Comparison of ENCODE assay signal across 18 cellular contexts in the genomic region with DNA sequence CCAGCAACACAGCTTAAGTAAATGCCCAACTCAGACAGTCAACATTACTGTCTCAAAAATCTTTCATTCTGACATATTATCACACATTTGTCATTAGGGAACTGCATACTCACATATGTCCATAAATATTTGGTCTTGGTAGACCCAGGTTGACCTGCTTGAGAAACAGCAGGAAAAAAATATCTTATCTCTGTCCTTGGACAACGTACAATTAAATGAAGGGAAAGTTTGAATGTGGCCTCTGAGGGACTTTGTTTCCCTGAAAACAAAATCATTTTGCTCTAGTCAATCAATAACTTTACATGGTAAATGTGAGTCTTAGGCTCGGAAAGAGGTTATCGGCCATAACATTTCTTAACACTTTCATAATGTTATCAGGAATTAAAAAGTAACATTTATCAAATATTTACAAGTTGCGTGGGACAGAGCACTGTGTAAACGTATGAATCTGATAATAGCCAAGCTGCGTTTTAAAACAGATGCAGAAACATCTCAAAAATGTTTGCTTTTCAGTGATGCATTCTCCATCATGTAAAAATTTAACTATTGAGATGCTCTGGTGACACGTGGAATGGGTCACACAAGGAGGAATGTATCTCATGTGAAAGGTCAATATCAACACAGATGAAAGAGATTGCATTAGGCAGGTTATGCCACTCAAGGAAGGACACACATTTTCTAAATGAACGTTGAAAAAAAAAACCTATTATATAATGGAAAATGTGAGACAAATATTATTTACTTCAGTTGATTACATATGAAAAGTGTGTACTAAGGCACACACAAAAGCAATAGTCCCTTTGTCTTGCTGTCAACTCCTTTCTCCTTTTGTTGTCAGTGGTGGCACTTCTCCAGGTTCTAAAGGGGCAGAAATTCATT.
DNase-seq lines count a peak whose midpoint lies in the region; ATAC-seq and TF ChIP-seq lines count a peak whose summit lies in the region.
"Had no signal": no experiment of that assay in that cellular context is flagged by ENCODE, and none has a peak within 500 bp of the region (broad histone marks: within the 10 kb centered on the region; RNA-seq: fewer than 3 reads in every experiment).

No MANE protein-coding gene starts in this region.

- no peaks in the 10 kb centered on the region; the same call in 1 of the 2 replicates for H3K27me3 Mint-ChIP-seq in WTC11 (ENCODE audit: low read depth)

- H3K27ac ChIP-seq in liver (ENCODE audit: low read depth in 1 of 2, low read length in 2 of 2) (peak overlapping the region; percentile 58 to 70), adrenal gland (no peak overlapping the region)

- no peak overlapping the region for H3K27ac Mint-ChIP-seq in WTC11
- H3K27ac Mint-ChIP-seq: CD8-positive, alpha-beta T cell had no signal

- intact Hi-C loops in adrenal gland (cut with DNase I) = no loop called here

- no peak for TF ChIP-seq POLR2A in adrenal gland (IDR thresholded peaks at IDR 0.05)

- TF ChIP-seq CTCF in WTC11 (IDR thresholded peaks at IDR 0.05) = no peak
- no peak for TF ChIP-seq CTCF in liver (IDR thresholded peaks at IDR 0.05; ENCODE audit: low read depth, low read length, missing input control)
- no peak for TF ChIP-seq CTCF in adrenal gland (IDR thresholded peaks at IDR 0.05)

- peak overlapping the region in 1 of 2 donors; percentile 42 for H3K9ac ChIP-seq in liver (ENCODE audit: low read depth in 1 of 2, low read length in 2 of 2)

- ATAC-seq in WTC11 (no peak), HG03175 (IDR thresholded peaks at IDR 0.05; ENCODE audit: unreplicated experiment) (no peak), HG03097 (IDR thresholded peaks at IDR 0.05; ENCODE audit: low FRiP score, unreplicated experiment) (no peak)
- ATAC-seq: CD8-positive, alpha-beta T cell; K562; Right ventricle myocardium inferior had no signal

- TF ChIP-seq RAD21 in liver (IDR thresholded peaks at IDR 0.05) = peak; percentile 49 to 53

- no peaks in the 10 kb centered on the region for H3K9me3 Mint-ChIP-seq in WTC11
- H3K9me3 Mint-ChIP-seq: CD8-positive, alpha-beta T cell had no signal

- H3K4me3 ChIP-seq in liver (ENCODE audit: low read depth in 1 of 3, low read length in 3 of 3) (no peak overlapping the region), adrenal gland (no peak overlapping the region)
- H3K4me3 ChIP-seq: K562, MG63 had no signal

- H3K9me3 ChIP-seq in liver (ENCODE audit: control insufficient read depth in 4 of 4, low read length in 3 of 4) (no peaks in the 10 kb centered on the region), adrenal gland (replicated peaks in 1 of 3) (no peaks in the 10 kb centered on the region)
- H3K9me3 ChIP-seq: MG63 had no signal

- H3K4me1 ChIP-seq in liver (ENCODE audit: control insufficient read depth in 4 of 4, insufficient read depth in 4 of 4, low read length in 3 of 4) (peaks cover 6 to 53% (median 42%) of the 10 kb centered on the region in 4 donors), adrenal gland (replicated peaks in 1 of 2) (no peaks in the 10 kb centered on the region)

- H3K36me3 ChIP-seq in liver (ENCODE audit: control insufficient read depth in 4 of 4, insufficient read depth in 3 of 4, low read depth in 1 of 4, low read length in 3 of 4) = no peaks in the 10 kb centered on the region
- no peaks in the 10 kb centered on the region for H3K36me3 ChIP-seq in adrenal gland (replicated peaks in 1 of 2)
- H3K36me3 ChIP-seq: MG63 had no signal

- 26% methylated on average over 8 of the region's 8 CpGs for WGBS in liver
- 52 to 65% (median 65%) methylated on average over 8 of the region's 8 CpGs for WGBS in adrenal gland, 4 donors

- H3K27me3 ChIP-seq in liver (ENCODE audit: control insufficient read depth in 4 of 4, insufficient read depth in 4 of 4, low read length in 3 of 4) (no peaks in the 10 kb centered on the region), adrenal gland (no peaks in the 10 kb centered on the region)
- H3K27me3 ChIP-seq: MG63 had no signal

- CTCF ChIA-PET in WTC11 (lab: Charles Lee) = no interaction called here

- H3K4me3 Mint-ChIP-seq in WTC11 = no peak overlapping the region
- H3K4me3 Mint-ChIP-seq: CD8-positive, alpha-beta T cell had no signal

- peaks cover 20% of the 10 kb centered on the region for H3K4me1 Mint-ChIP-seq in WTC11

- H3K36me3 Mint-ChIP-seq in WTC11 = no peaks in the 10 kb centered on the region
- H3K36me3 Mint-ChIP-seq: CD8-positive, alpha-beta T cell had no signal

- POLR2A ChIA-PET in WTC11 (lab: Charles Lee) = no interaction called here

- DNase-seq in NCI-H345 (lab: John Stamatoyannopoulos, UW) = peak; percentile 31
- DNase-seq in NCI-H345 treated with DMSO at 0.1 percent for 48 hours (lab: John Stamatoyannopoulos, UW; ENCODE audit: unreplicated experiment) = no peak
- no peak for DNase-seq in WTC11 (ENCODE audit: low spot score)
- DNase-seq in adrenal gland = no peak
- DNase-seq: 8988T; AML-193; C1 segment of cervical spinal cord; CD8-positive, alpha-beta T cell; DMS79; MG63; NCI-H1417 treated with DMSO at 0.1 percent for 48 hours; NCI-H187; NCI-H524 had no signal

TF ChIP-seq in WTC11, 78 proteins besides CTCF, POLR2A, EP300 and RAD21:
- no peak for TF ChIP-seq KAT7 (CRISPR knock-in tag; IDR thresholded peaks at IDR 0.05; ENCODE audit: borderline replicate concordance)
- peak; percentile 85 for TF ChIP-seq GABPB1 (CRISPR knock-in tag; IDR thresholded peaks at IDR 0.05)

TF ChIP-seq in liver, 16 proteins besides CTCF, POLR2A, EP300 and RAD21:
- TF ChIP-seq HNF4A (conservative IDR thresholded peaks at IDR 0.05) = peak; percentile 76 to 84
- TF ChIP-seq, protein P1, sequence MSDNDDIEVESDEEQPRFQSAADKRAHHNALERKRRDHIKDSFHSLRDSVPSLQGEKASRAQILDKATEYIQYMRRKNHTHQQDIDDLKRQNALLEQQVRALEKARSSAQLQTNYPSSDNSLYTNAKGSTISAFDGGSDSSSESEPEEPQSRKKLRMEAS (IDR thresholded peaks at IDR 0.05) = peak; percentile 47
- peak; percentile 89 for TF ChIP-seq SP1 (IDR thresholded peaks at IDR 0.05)
- TF ChIP-seq, protein P2, sequence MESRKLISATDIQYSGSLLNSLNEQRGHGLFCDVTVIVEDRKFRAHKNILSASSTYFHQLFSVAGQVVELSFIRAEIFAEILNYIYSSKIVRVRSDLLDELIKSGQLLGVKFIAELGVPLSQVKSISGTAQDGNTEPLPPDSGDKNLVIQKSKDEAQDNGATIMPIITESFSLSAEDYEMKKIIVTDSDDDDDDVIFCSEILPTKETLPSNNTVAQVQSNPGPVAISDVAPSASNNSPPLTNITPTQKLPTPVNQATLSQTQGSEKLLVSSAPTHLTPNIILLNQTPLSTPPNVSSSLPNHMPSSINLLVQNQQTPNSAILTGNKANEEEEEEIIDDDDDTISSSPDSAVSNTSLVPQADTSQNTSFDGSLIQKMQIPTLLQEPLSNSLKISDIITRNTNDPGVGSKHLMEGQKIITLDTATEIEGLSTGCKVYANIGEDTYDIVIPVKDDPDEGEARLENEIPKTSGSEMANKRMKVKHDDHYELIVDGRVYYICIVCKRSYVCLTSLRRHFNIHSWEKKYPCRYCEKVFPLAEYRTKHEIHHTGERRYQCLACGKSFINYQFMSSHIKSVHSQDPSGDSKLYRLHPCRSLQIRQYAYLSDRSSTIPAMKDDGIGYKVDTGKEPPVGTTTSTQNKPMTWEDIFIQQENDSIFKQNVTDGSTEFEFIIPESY (IDR thresholded peaks at IDR 0.05) = peak; percentile 91
- TF ChIP-seq GABPA (IDR thresholded peaks at IDR 0.05 in 1 of 2, conservative IDR thresholded peaks at IDR 0.05 in 1 of 2) = no peak
- peak; percentile 70 for TF ChIP-seq TAF1 (conservative IDR thresholded peaks at IDR 0.05)
- TF ChIP-seq FOXA1 (IDR thresholded peaks at IDR 0.05) = peak; percentile 95
- peak; percentile 93 for TF ChIP-seq FOXA2 (IDR thresholded peaks at IDR 0.05)
- peak; percentile 61 to 62 for TF ChIP-seq EGR1 (IDR thresholded peaks at IDR 0.05; ENCODE audit: low read depth in 2 of 2)
- peak; percentile 76 for TF ChIP-seq NR2F2 (IDR thresholded peaks at IDR 0.05)
- TF ChIP-seq HNF4G (IDR thresholded peaks at IDR 0.05) = peak; percentile 69
- peak; percentile 69 for TF ChIP-seq YY1 (IDR thresholded peaks at IDR 0.05)
- TF ChIP-seq, protein P3, sequence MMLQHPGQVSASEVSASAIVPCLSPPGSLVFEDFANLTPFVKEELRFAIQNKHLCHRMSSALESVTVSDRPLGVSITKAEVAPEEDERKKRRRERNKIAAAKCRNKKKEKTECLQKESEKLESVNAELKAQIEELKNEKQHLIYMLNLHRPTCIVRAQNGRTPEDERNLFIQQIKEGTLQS (IDR thresholded peaks at IDR 0.05) = peak; percentile 81
- TF ChIP-seq, protein P4, sequence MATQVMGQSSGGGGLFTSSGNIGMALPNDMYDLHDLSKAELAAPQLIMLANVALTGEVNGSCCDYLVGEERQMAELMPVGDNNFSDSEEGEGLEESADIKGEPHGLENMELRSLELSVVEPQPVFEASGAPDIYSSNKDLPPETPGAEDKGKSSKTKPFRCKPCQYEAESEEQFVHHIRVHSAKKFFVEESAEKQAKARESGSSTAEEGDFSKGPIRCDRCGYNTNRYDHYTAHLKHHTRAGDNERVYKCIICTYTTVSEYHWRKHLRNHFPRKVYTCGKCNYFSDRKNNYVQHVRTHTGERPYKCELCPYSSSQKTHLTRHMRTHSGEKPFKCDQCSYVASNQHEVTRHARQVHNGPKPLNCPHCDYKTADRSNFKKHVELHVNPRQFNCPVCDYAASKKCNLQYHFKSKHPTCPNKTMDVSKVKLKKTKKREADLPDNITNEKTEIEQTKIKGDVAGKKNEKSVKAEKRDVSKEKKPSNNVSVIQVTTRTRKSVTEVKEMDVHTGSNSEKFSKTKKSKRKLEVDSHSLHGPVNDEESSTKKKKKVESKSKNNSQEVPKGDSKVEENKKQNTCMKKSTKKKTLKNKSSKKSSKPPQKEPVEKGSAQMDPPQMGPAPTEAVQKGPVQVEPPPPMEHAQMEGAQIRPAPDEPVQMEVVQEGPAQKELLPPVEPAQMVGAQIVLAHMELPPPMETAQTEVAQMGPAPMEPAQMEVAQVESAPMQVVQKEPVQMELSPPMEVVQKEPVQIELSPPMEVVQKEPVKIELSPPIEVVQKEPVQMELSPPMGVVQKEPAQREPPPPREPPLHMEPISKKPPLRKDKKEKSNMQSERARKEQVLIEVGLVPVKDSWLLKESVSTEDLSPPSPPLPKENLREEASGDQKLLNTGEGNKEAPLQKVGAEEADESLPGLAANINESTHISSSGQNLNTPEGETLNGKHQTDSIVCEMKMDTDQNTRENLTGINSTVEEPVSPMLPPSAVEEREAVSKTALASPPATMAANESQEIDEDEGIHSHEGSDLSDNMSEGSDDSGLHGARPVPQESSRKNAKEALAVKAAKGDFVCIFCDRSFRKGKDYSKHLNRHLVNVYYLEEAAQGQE (IDR thresholded peaks at IDR 0.05) = peak; percentile 66
- TF ChIP-seq RXRA (IDR thresholded peaks at IDR 0.05) = peak; percentile 86 to 92
- TF ChIP-seq JUND (IDR thresholded peaks at IDR 0.05) = peak; percentile 86 to 90

Comparison
In these comparisons a context has a peak if more than half of its experiments do, and no peak if none do; other contexts are left out.
1. H3K27ac ChIP-seq: peak in liver (2 of 2); none in adrenal gland (0 of 5).